ENCODE assay signal across 10 cellular contexts in the genomic region with DNA sequence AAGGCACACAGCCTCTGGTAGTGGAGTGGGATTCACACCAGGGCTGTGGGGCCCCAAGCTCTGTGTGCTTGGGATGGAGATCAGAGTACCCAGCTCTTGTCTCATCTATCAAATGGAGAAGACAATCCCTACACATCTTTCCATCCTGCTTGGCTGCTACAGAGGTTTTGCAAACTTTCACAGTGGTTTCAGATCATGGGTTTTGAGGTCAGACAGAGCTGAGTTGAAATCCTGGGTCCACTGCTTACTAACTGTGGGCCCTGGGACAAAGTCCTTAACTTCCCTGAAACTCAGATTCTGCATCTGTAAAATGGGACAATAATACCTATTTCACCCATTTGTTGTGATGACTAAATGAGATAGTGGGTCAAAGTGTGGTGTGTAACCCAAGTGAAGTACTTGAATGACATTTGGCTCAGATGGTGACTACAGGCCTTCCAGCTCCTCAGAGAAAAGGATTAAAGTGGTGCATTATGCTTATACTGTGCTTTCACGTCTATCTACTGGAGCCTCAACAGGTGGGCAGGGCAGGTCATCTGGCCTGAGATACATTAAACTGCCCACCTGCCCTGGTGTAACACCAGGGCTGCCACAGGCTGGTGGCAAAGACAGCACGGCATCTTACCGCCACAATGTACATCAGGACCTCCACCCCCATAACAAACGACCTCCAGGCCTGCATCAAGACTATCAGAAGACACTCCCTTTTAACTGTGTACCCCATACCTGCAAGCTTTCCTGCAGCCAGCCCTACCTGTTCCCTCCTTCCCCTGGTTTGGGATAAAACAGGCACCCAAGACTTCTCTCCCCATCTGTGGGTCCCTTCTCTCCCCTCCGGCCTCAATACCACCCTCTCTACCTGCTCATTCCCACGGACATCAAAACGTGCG. TPM values are rescaled to one million over a fixed set of nuclear protein-coding genes. Genes with fewer than 3 reads are reported as not detected.
DNase-seq lines count a peak whose midpoint lies in the region; ATAC-seq and TF ChIP-seq lines count a peak whose summit lies in the region.
"Had no signal": no experiment of that assay in that cellular context is flagged by ENCODE, and none has a peak within 500 bp of the region (broad histone marks: within the 10 kb centered on the region; RNA-seq: fewer than 3 reads in every experiment).

No MANE protein-coding gene starts in this region.

- no peaks in the 10 kb centered on the region for H3K9me3 ChIP-seq in GM23248 (ENCODE audit: low read depth)
- H3K9me3 ChIP-seq: prostate gland had no signal

- TF ChIP-seq CTCF in foreskin keratinocyte (conservative IDR thresholded peaks at IDR 0.05): no peak

- peaks cover 23% of the 10 kb centered on the region for H3F3A ChIP-seq in GM23248 (ENCODE audit: insufficient read depth)

- H3K27me3 Mint-ChIP-seq in T-helper 1 cell treated with Interleukin-12 subunit alpha and Interleukin-12 subunit beta and Interleukin-4 antibody, amounts not matched to agents 30 μg/mL and 1 μg/mL, for 36 hours (ENCODE audit: low read depth): no peaks in the 10 kb centered on the region
- no peaks in the 10 kb centered on the region for H3K27me3 Mint-ChIP-seq in stimulated activated naive CD8-positive, alpha-beta T cell treated with anti-CD3 and anti-CD28 coated beads, Interleukin-15, Interleukin-2, amounts not matched to agents 100 ng/mL and 50 ng/mL, for 24 hours

- H3K4me3 Mint-ChIP-seq in T-helper 1 cell treated with Interleukin-12 subunit alpha and Interleukin-12 subunit beta and Interleukin-4 antibody, amounts not matched to agents 30 μg/mL and 1 μg/mL, for 36 hours: peak overlapping the region; percentile 87
- H3K4me3 Mint-ChIP-seq in stimulated activated naive CD8-positive, alpha-beta T cell treated with anti-CD3 and anti-CD28 coated beads, Interleukin-15, Interleukin-2, amounts not matched to agents 100 ng/mL and 50 ng/mL, for 24 hours: peak overlapping the region; percentile 95

- H3K36me3 Mint-ChIP-seq in T-helper 1 cell treated with Interleukin-12 subunit alpha and Interleukin-12 subunit beta and Interleukin-4 antibody, amounts not matched to agents 30 μg/mL and 1 μg/mL, for 36 hours (ENCODE audit: low read depth): peaks cover 31% of the 10 kb centered on the region
- peaks cover 52% of the 10 kb centered on the region for H3K36me3 Mint-ChIP-seq in stimulated activated naive CD8-positive, alpha-beta T cell treated with anti-CD3 and anti-CD28 coated beads, Interleukin-15, Interleukin-2, amounts not matched to agents 100 ng/mL and 50 ng/mL, for 24 hours (ENCODE audit: low read depth)

- no peaks in the 10 kb centered on the region for H3K9me3 Mint-ChIP-seq in T-helper 1 cell treated with Interleukin-12 subunit alpha and Interleukin-12 subunit beta and Interleukin-4 antibody, amounts not matched to agents 30 μg/mL and 1 μg/mL, for 36 hours
- H3K9me3 Mint-ChIP-seq in stimulated activated naive CD8-positive, alpha-beta T cell treated with anti-CD3 and anti-CD28 coated beads, Interleukin-15, Interleukin-2, amounts not matched to agents 100 ng/mL and 50 ng/mL, for 24 hours: no peaks in the 10 kb centered on the region

- no peaks in the 10 kb centered on the region for H3K36me3 ChIP-seq in GM23248 (ENCODE audit: low read depth)
- H3K36me3 ChIP-seq: prostate gland had no signal

- H3K9me2 ChIP-seq in GM23248 (ENCODE audit: insufficient read depth): no peaks in the 10 kb centered on the region

- H3K9ac ChIP-seq in GM23248: no peak overlapping the region

- H3K27ac ChIP-seq in foreskin keratinocyte (peak overlapping the region; percentile 56), GM23248 (no peak overlapping the region)

- H3K4me1 Mint-ChIP-seq in T-helper 1 cell treated with Interleukin-12 subunit alpha and Interleukin-12 subunit beta and Interleukin-4 antibody, amounts not matched to agents 30 μg/mL and 1 μg/mL, for 36 hours (ENCODE audit: low read depth): peaks cover 77% of the 10 kb centered on the region
- H3K4me1 Mint-ChIP-seq in stimulated activated naive CD8-positive, alpha-beta T cell treated with anti-CD3 and anti-CD28 coated beads, Interleukin-15, Interleukin-2, amounts not matched to agents 100 ng/mL and 50 ng/mL, for 24 hours (ENCODE audit: low read depth): peaks cover 67% of the 10 kb centered on the region

- in situ Hi-C loops in GM23248 (cut with MboI): no loop called here

- H3K27me3 ChIP-seq in foreskin keratinocyte (no peaks in the 10 kb centered on the region), GM23248 (replicated peaks; ENCODE audit: insufficient read depth) (no peaks in the 10 kb centered on the region)

- H3K4me2 ChIP-seq in GM23248 (ENCODE audit: unreplicated experiment): no peak overlapping the region

- no peak for ATAC-seq in foreskin keratinocyte
- ATAC-seq in HG02763 (IDR thresholded peaks at IDR 0.05; ENCODE audit: unreplicated experiment): no peak

- H3K4me3 ChIP-seq in GM23248: no peak overlapping the region

- no peaks in the 10 kb centered on the region for H3K79me2 ChIP-seq in GM23248 (ENCODE audit: insufficient read depth)

- peak overlapping the region; percentile 98 for H3K27ac Mint-ChIP-seq in T-helper 1 cell treated with Interleukin-12 subunit alpha and Interleukin-12 subunit beta and Interleukin-4 antibody, amounts not matched to agents 30 μg/mL and 1 μg/mL, for 36 hours
- peak overlapping the region; percentile 100 for H3K27ac Mint-ChIP-seq in stimulated activated naive CD8-positive, alpha-beta T cell treated with anti-CD3 and anti-CD28 coated beads, Interleukin-15, Interleukin-2, amounts not matched to agents 100 ng/mL and 50 ng/mL, for 24 hours

- no peaks in the 10 kb centered on the region for H4K20me1 ChIP-seq in GM23248 (ENCODE audit: insufficient read depth)

- peak; percentile 37 for DNase-seq in SIG-M5 treated with dmso at 0.1 percent for 504 hours (lab: John Stamatoyannopoulos, UW; ENCODE audit: unreplicated experiment)
- no peak for DNase-seq in SIG-M5 (lab: John Stamatoyannopoulos, UW)
- DNase-seq in foreskin keratinocyte: no peak
- no peak for DNase-seq in NCI-H2029 treated with DMSO at 0.1 percent for 48 hours (lab: John Stamatoyannopoulos, UW)
- DNase-seq in GM23248: no peak
- DNase-seq: 8988T had no signal

- no peak overlapping the region for H2AFZ ChIP-seq in GM23248

- 87 to 89% methylated on average over 8 of the region's 8 CpGs for WGBS in GM23248 (ENCODE audit: low coverage in 1 of 2, low lambda C conversion rate in 2 of 2, missing lambda C conversion rate in 2 of 2), 2 experiments

- peaks cover 11% of the 10 kb centered on the region for H3K4me1 ChIP-seq in foreskin keratinocyte
- H3K4me1 ChIP-seq in GM23248 (ENCODE audit: insufficient read depth): peaks cover 28% of the 10 kb centered on the region
- H3K4me1 ChIP-seq: prostate gland had no signal

RNA-seq across cellular contexts. Expression of a gene that starts 0.8 kb away (rescaled TPM):
- total RNA-seq in foreskin keratinocyte: 0.78 and 0.99 TPM in 2 replicates
- polyA plus RNA-seq in foreskin keratinocyte (0.56 and 0.78 TPM in 2 replicates), GM23248 (2016; fragmentation: Nextera tagmentation; extraction: Ambion mirVana) (0.54 and 0.75 TPM in 2 replicates)
- total RNA-seq in GM23248 (2014; rRNA removed; shearing (Covaris generic)): 0.38 and 0.54 TPM in 2 replicates

RNA-seq across cellular contexts. Expression of a gene that starts 50.4 kb away (rescaled TPM):
- 67.2 and 82.1 TPM in 2 replicates for total RNA-seq in foreskin keratinocyte
- polyA plus RNA-seq in foreskin keratinocyte: 89.0 and 105 TPM in 2 replicates
- total RNA-seq in GM23248 (2014; rRNA removed; shearing (Covaris generic)): 16.7 and 28.2 TPM in 2 replicates
- polyA plus RNA-seq in GM23248 (2016; fragmentation: Nextera tagmentation; extraction: Ambion mirVana): 15.1 and 17.1 TPM in 2 replicates
